ENCODE assay signal across 9 cellular contexts in the genomic region with DNA sequence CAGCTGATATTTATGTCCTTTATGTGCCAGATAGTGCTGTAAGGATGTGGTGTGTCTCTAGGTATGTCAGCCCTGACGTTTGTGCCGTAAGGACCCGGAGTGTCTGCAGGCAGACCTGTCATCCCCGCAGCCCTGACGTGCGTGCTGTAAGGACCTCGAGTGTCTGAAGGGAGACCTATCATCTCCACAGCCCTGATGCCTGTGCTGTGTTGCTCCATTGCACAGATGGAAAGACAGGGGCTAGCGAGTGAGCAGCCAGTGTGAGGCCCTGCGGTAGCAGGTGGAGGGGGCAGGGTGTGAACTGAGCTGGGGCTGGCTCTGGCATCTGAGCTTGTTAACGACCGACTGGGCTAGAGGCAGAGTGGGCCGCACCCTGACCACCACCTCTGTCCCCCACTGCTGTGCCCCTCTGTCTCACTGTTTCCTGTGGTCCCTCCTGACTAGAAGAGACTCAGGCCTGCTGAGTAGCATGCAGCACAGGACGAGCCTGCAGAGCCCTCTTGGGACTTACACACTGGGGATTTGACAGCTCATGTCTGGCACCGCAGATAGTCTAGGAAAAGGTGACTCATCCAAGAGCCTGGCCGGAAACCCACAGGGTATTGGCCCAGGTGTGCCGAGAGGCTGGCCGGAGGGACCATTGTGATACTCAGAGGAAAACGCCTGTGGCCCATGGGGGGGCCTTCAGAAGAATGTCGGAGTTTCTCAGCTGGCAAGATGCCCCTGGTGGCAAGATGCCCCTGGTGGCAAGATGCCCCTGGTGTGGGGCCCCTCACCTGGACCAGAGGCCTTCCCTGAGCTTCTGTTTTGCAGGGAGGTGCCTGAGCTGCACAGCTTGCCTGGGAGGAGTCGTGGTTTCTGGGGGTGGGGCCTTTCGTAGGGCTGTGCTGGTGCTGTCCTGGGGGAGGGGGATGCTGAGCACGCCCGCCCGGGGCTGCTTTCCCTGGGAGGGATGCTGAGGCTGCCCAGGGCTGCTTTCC. TPM values are rescaled to one million over a fixed set of nuclear protein-coding genes. Genes with fewer than 3 reads are reported as not detected.
DNase-seq lines count a peak whose midpoint lies in the region; ATAC-seq and TF ChIP-seq lines count a peak whose summit lies in the region.
"Had no signal": no experiment of that assay in that cellular context is flagged by ENCODE, and none has a peak within 500 bp of the region (broad histone marks: within the 10 kb centered on the region; RNA-seq: fewer than 3 reads in every experiment).

No MANE protein-coding gene starts in this region.

- no peaks in the 10 kb centered on the region; the same call in 1 of the 2 replicates for H3K9me3 ChIP-seq in AG04450 (ENCODE audit: control insufficient read depth, insufficient read depth, low read length)
- H3K9me3 ChIP-seq: suprapubic skin had no signal

- no peak overlapping the region for H3K27ac ChIP-seq in AG04450 (ENCODE audit: low read depth, low read length)
- H3K27ac ChIP-seq: suprapubic skin had no signal

- no peak overlapping the region for H3K4me3 ChIP-seq in AG04450 (ENCODE audit: low read depth, low read length)
- no peak overlapping the region for H3K4me3 ChIP-seq in fibroblast of villous mesenchyme (ENCODE audit: low read depth, low read length)
- H3K4me3 ChIP-seq: suprapubic skin had no signal

- CTCF ChIA-PET in AG04450 (lab: Charles Lee), result interaction anchor here (1.0 to 1.4 kb wide), 2 partner anchors 11 to 54 kb away, joined by 3 read pairs; no protein-coding TSS in a partner anchor

- ATAC-seq in GM18508 (IDR thresholded peaks at IDR 0.05; ENCODE audit: insufficient read depth, unreplicated experiment), result peak; percentile 62
- peak; percentile 76 for ATAC-seq in HG02885 (IDR thresholded peaks at IDR 0.05; ENCODE audit: poor library complexity, unreplicated experiment)

- peaks cover under 1% of the 10 kb centered on the region for H3K27me3 ChIP-seq in AG04450 (ENCODE audit: control insufficient read depth, insufficient read depth, low read length)
- H3K27me3 ChIP-seq: suprapubic skin had no signal

- TF ChIP-seq CTCF in AG04450 (IDR thresholded peaks at IDR 0.05; ENCODE audit: low read depth, low read length), result no peak
- no peak for TF ChIP-seq CTCF in fibroblast of villous mesenchyme (IDR thresholded peaks at IDR 0.05; ENCODE audit: insufficient read depth, low read depth, low read length)

- peak; percentile 23 for DNase-seq in AG04450 (ENCODE audit: low read depth, low spot score)
- peak; percentile 33 for DNase-seq in NCI-H2196 (lab: John Stamatoyannopoulos, UW; ENCODE audit: unreplicated experiment)
- DNase-seq in activated T-cell treated with anti-CD3 and anti-CD28 coated beads for 24 hours (ENCODE audit: low read depth), result peak; percentile 42
- DNase-seq in fibroblast of villous mesenchyme (ENCODE audit: low read depth), result peak; percentile 73
- DNase-seq in renal cortical epithelial cell (ENCODE audit: low read depth), result peak; percentile 89
- DNase-seq in NCI-H146 (lab: John Stamatoyannopoulos, UW), result no peak

- POLR2A ChIA-PET in AG04450 (lab: Yijun Ruan, JAX), result no interaction called here

RNA-seq across cellular contexts. Expression of a gene that starts 34.3 kb away (rescaled TPM):
- polyA plus RNA-seq in AG04450 (2011; rRNA removed), result 20.2 and 22.5 TPM in 2 replicates
- polyA minus RNA-seq in AG04450 (2011; rRNA and poly(A)+ RNA removed), result 19.8 and 25.7 TPM in 2 replicates
- 33.2 and 36.7 TPM in 2 replicates for total RNA-seq in fibroblast of villous mesenchyme
- 30.7 and 40.8 TPM in 2 replicates for total RNA-seq in renal cortical epithelial cell
